In the genomic region with DNA sequence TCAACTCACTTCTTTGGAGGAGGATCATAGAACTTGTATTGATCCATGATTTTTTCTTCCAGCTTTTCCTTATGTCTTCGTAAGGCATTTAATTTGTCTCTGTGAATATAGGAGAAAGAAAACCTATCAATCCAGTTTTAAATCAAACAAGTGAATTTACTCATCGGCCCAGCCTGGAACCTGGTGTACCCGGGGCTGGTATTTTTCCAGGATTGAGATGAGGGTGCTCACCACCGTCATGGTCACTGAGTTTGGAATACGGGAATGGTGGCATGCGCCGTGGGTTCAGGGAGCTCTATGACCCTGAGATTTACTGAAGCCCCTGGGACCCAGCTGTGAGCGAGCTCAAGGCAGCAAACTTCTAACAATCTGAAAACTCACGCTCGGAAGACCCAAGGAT, we compare ENCODE assay signal across 29 cellular contexts. TPM values are rescaled to one million over a fixed set of nuclear protein-coding genes. Genes with fewer than 3 reads are reported as not detected.
A peak's percentile ranks its signal among the peaks of the same experiment; 100 is the strongest.
DNase-seq lines count a peak whose midpoint lies in the region; ATAC-seq and TF ChIP-seq lines count a peak whose summit lies in the region.
"Had no signal": no experiment of that assay in that cellular context is flagged by ENCODE, and none has a peak within 500 bp of the region (broad histone marks: within the 10 kb centered on the region; RNA-seq: fewer than 3 reads in every experiment).

No MANE protein-coding gene starts in this region.

- H3K27me3 Mint-ChIP-seq in T-helper 2 cell treated with Interferon-gamma antibody and Interleukin-4, amounts not matched to agents 5 μg/mL and 100 μg/mL, for 36 hours (ENCODE audit: low read depth) = no peaks in the 10 kb centered on the region
- no peaks in the 10 kb centered on the region for H3K27me3 Mint-ChIP-seq in activated CD8-positive, alpha-beta T cell treated with anti-CD3 and anti-CD28 coated beads, Interleukin-2, amount 10 ng/mL, durations not matched to agents 7 days and 5 days (ENCODE audit: low read depth)
- no peaks in the 10 kb centered on the region for H3K27me3 Mint-ChIP-seq in H9 (ENCODE audit: low read depth)
- H3K27me3 Mint-ChIP-seq: activated CD4-positive, alpha-beta memory T cell treated with anti-CD3 and anti-CD28 coated beads, Interleukin-2, amount 10 ng/mL, durations not matched to agents 7 days and 5 days; CD4-positive, CD25-positive, alpha-beta regulatory T cell had no signal

- H2BK5ac ChIP-seq in H9 (ENCODE audit: insufficient read length, low read length) = no peak overlapping the region

- H3K9me3 Mint-ChIP-seq in T-helper 2 cell treated with Interferon-gamma antibody and Interleukin-4, amounts not matched to agents 5 μg/mL and 100 μg/mL, for 36 hours = no peaks in the 10 kb centered on the region
- no peaks in the 10 kb centered on the region for H3K9me3 Mint-ChIP-seq in activated CD8-positive, alpha-beta T cell treated with anti-CD3 and anti-CD28 coated beads, Interleukin-2, amount 10 ng/mL, durations not matched to agents 7 days and 5 days (ENCODE audit: insufficient read depth)
- H3K9me3 Mint-ChIP-seq in H9 = no peaks in the 10 kb centered on the region
- H3K9me3 Mint-ChIP-seq: activated CD4-positive, alpha-beta memory T cell treated with anti-CD3 and anti-CD28 coated beads, Interleukin-2, amount 10 ng/mL, durations not matched to agents 7 days and 5 days had no signal

- no peak overlapping the region for H2BK12ac ChIP-seq in H9 (ENCODE audit: insufficient read length, low read depth, low read length)

- no peak overlapping the region for H3K14ac ChIP-seq in H9 (ENCODE audit: insufficient read depth, low read length)

- peak overlapping the region; percentile 8 for H3K27ac Mint-ChIP-seq in T-helper 2 cell treated with Interferon-gamma antibody and Interleukin-4, amounts not matched to agents 5 μg/mL and 100 μg/mL, for 36 hours
- H3K27ac Mint-ChIP-seq in activated CD8-positive, alpha-beta T cell treated with anti-CD3 and anti-CD28 coated beads, Interleukin-2, amount 10 ng/mL, durations not matched to agents 7 days and 5 days = peak overlapping the region; percentile 11
- peak overlapping the region in 1 of 3 experiments; percentile 49; a peak in 3 of 7 replicates for H3K27ac Mint-ChIP-seq in H9
- H3K27ac Mint-ChIP-seq: activated CD4-positive, alpha-beta memory T cell treated with anti-CD3 and anti-CD28 coated beads, Interleukin-2, amount 10 ng/mL, durations not matched to agents 7 days and 5 days had no signal

- no peaks in the 10 kb centered on the region for H4K20me1 ChIP-seq in osteoblast (ENCODE audit: insufficient read depth, low read length)
- H4K20me1 ChIP-seq in H9 (ENCODE audit: control insufficient read depth, insufficient read depth, insufficient read length) = peaks cover 2% of the 10 kb centered on the region

- no peak overlapping the region for H3K18ac ChIP-seq in H9 (ENCODE audit: insufficient read length, low read depth, low read length)

- POLR2A ChIA-PET in activated CD8-positive, alpha-beta T cell treated with anti-CD3 and anti-CD28 coated beads, Interleukin-2, amount 10 ng/mL, durations not matched to agents 7 days and 5 days (lab: Charles Lee) = interaction anchor here (0.7 kb wide), 1 partner anchor 126 kb away, joined by 4 read pairs; a partner anchor contains a TSS

- H3K79me2 ChIP-seq in osteoblast (ENCODE audit: insufficient read depth, low read length) (no peaks in the 10 kb centered on the region), H9 (ENCODE audit: insufficient read depth, low read length) (no peaks in the 10 kb centered on the region)

- H3K23me2 ChIP-seq in H9 (ENCODE audit: insufficient read length, low read depth, low read length, poor library complexity, severe bottlenecking) = no peaks in the 10 kb centered on the region

- no peak overlapping the region for H2BK20ac ChIP-seq in H9 (ENCODE audit: low read depth, low read length, poor library complexity, severe bottlenecking)

- DNase-seq in T-helper 2 cell treated with Interferon-gamma antibody and Interleukin-4, amounts not matched to agents 5 μg/mL and 100 μg/mL, for 36 hours (ENCODE audit: low spot score) = no peak
- DNase-seq in T-helper 2 cell (no peak), osteoblast (ENCODE audit: insufficient read length, low spot score, missing footprints) (peak; percentile 10), cerebellum (ENCODE audit: low spot score) (no peak), AG08395 (ENCODE audit: low spot score) (no peak), H9 (no peak)
- DNase-seq in activated CD8-positive, alpha-beta T cell treated with anti-CD3 and anti-CD28 coated beads, Interleukin-2, amount 10 ng/mL, durations not matched to agents 7 days and 5 days = no peak
- DNase-seq: activated CD4-positive, alpha-beta memory T cell treated with anti-CD3 and anti-CD28 coated beads, Interleukin-2, amount 10 ng/mL, durations not matched to agents 7 days and 5 days; activated naive CD4-positive, alpha-beta T cell; amygdala; brain microvascular endothelial cell; CD4-positive, CD25-positive, alpha-beta regulatory T cell; DMS 273 treated with DMSO at 0.1 percent for 48 hours; EL; foreskin fibroblast; GM23248; left ventricle myocardium inferior; NCI-H1436 treated with DMSO at 0.1 percent for 48 hours; NCI-H2107; NCI-H748 treated with DMSO at 0.1 percent for 48 hours; psoas muscle; SJCRH30; stimulated activated CD8-positive, alpha-beta memory T cell treated with anti-CD3 and anti-CD28 coated beads, Interleukin-4, amount 100 ng/mL, for 48 hours; SW 1271; trophoblast cell had no signal

- H3K4ac ChIP-seq in H9 (ENCODE audit: low read depth, low read length) = no peak overlapping the region

- H3K4me2 ChIP-seq in osteoblast (ENCODE audit: insufficient read depth, low read length) (no peak overlapping the region), H9 (ENCODE audit: insufficient read depth, insufficient read length, low read length) (no peak overlapping the region)

- TF ChIP-seq CTCF in C4-2B (conservative IDR thresholded peaks at IDR 0.05) (no peak), osteoblast (IDR thresholded peaks at IDR 0.05; ENCODE audit: extremely low read depth, low read depth, low read length) (no peak), H9 (conservative IDR thresholded peaks at IDR 0.05) (no peak)

- H2AFZ ChIP-seq in osteoblast (ENCODE audit: low read length) = no peak overlapping the region
- no peak overlapping the region for H2AFZ ChIP-seq in H9 (ENCODE audit: low read length)
- H2AFZ ChIP-seq: GM23248 had no signal

- H3K9ac ChIP-seq in H9 (ENCODE audit: extremely low read depth, insufficient read length, low read length) = no peak overlapping the region
- H3K9ac ChIP-seq: GM23248 had no signal

- no peak overlapping the region for H4K5ac ChIP-seq in H9 (ENCODE audit: insufficient read length, low read depth, low read length)

- H3K4me3 Mint-ChIP-seq in T-helper 2 cell treated with Interferon-gamma antibody and Interleukin-4, amounts not matched to agents 5 μg/mL and 100 μg/mL, for 36 hours = no peak overlapping the region
- H3K4me3 Mint-ChIP-seq in activated CD8-positive, alpha-beta T cell treated with anti-CD3 and anti-CD28 coated beads, Interleukin-2, amount 10 ng/mL, durations not matched to agents 7 days and 5 days = no peak overlapping the region
- no peak overlapping the region for H3K4me3 Mint-ChIP-seq in H9
- H3K4me3 Mint-ChIP-seq: activated CD4-positive, alpha-beta memory T cell treated with anti-CD3 and anti-CD28 coated beads, Interleukin-2, amount 10 ng/mL, durations not matched to agents 7 days and 5 days; CD4-positive, CD25-positive, alpha-beta regulatory T cell had no signal

- H3K36me3 ChIP-seq in osteoblast (ENCODE audit: insufficient read depth, low read length) = no peaks in the 10 kb centered on the region
- H3K36me3 ChIP-seq: brain microvascular endothelial cell, left ventricle myocardium inferior, SJCRH30 had no signal

- CTCF ChIA-PET in activated CD8-positive, alpha-beta T cell treated with anti-CD3 and anti-CD28 coated beads, Interleukin-2, amount 10 ng/mL, durations not matched to agents 7 days and 5 days (lab: Charles Lee) = interaction anchor here (1.0 to 3.1 kb wide), 6 partner anchors 14 to 119 kb away, joined by 3 to 20 read pairs (median 4); a partner anchor contains a TSS

- no peak overlapping the region for H4K91ac ChIP-seq in H9 (ENCODE audit: insufficient read length, low read depth, low read length)

- no peak overlapping the region for H4K8ac ChIP-seq in H9 (replicated peaks; ENCODE audit: insufficient read length, low read depth, low read length)

- H2AK5ac ChIP-seq in H9 (ENCODE audit: insufficient read length, low read length) = no peak overlapping the region

- H3K9me3 ChIP-seq in osteoblast (ENCODE audit: low read depth, low read length) (no peaks in the 10 kb centered on the region), H9 (ENCODE audit: control insufficient read depth, low read depth, low read length) (no peaks in the 10 kb centered on the region)
- H3K9me3 ChIP-seq: esophagus muscularis mucosa, left ventricle myocardium inferior, psoas muscle, SJCRH30 had no signal

- H3K4me3 ChIP-seq in osteoblast (ENCODE audit: insufficient read depth, low read length) = no peak overlapping the region
- H3K4me3 ChIP-seq: dorsolateral prefrontal cortex, esophagus muscularis mucosa, GM23248, left ventricle myocardium inferior, psoas muscle, SJCRH30 had no signal

- H3K79me1 ChIP-seq in H9 (ENCODE audit: insufficient read depth, low read depth, low read length, poor library complexity, severe bottlenecking) = no peaks in the 10 kb centered on the region

- H3K27ac ChIP-seq in C4-2B (peak overlapping the region; percentile 95), osteoblast (ENCODE audit: low read depth, low read length) (no peak overlapping the region), H9 (ENCODE audit: insufficient read length, low read depth, low read length) (no peak overlapping the region)
- H3K27ac ChIP-seq: brain microvascular endothelial cell, dorsolateral prefrontal cortex, esophagus muscularis mucosa, GM23248, left ventricle myocardium inferior, psoas muscle, SJCRH30 had no signal

- no CpG with 5 or more reads among the region's 10 CpGs for WGBS in H9 (ENCODE audit: extremely low coverage, insufficient read length, low lambda C conversion rate)

- ATAC-seq in activated CD8-positive, alpha-beta T cell treated with anti-CD3 and anti-CD28 coated beads, Interleukin-2, amount 10 ng/mL, durations not matched to agents 7 days and 5 days = no peak
- ATAC-seq: psoas muscle, sciatic nerve had no signal

- no peak overlapping the region for H2BK120ac ChIP-seq in H9 (ENCODE audit: low read depth, low read length, poor library complexity, severe bottlenecking)

- H3T11ph ChIP-seq in H9 (ENCODE audit: low read length) = no peak overlapping the region

- peaks cover 74% of the 10 kb centered on the region for H3K36me3 Mint-ChIP-seq in T-helper 2 cell treated with Interferon-gamma antibody and Interleukin-4, amounts not matched to agents 5 μg/mL and 100 μg/mL, for 36 hours (ENCODE audit: low read depth)
- H3K36me3 Mint-ChIP-seq in activated CD8-positive, alpha-beta T cell treated with anti-CD3 and anti-CD28 coated beads, Interleukin-2, amount 10 ng/mL, durations not matched to agents 7 days and 5 days (ENCODE audit: low read depth) = peaks cover 88% of the 10 kb centered on the region
- peaks cover 20 to 80% (median 36%) of the 10 kb centered on the region in 3 experiments; a peak in 6 of 7 replicates for H3K36me3 Mint-ChIP-seq in H9 (ENCODE audit: insufficient read depth in 1 of 3, low read depth in 3 of 3)

- no peak overlapping the region for H3K23ac ChIP-seq in H9 (ENCODE audit: insufficient read length, low read depth, low read length)

- H2BK15ac ChIP-seq in H9 (ENCODE audit: low read depth, low read length) = no peak overlapping the region

- no peak overlapping the region for H3K56ac ChIP-seq in H9 (ENCODE audit: insufficient read length, low read depth, low read length)

- peaks cover 7% of the 10 kb centered on the region for H3K4me1 Mint-ChIP-seq in T-helper 2 cell treated with Interferon-gamma antibody and Interleukin-4, amounts not matched to agents 5 μg/mL and 100 μg/mL, for 36 hours (ENCODE audit: low read depth)
- peaks cover 35% of the 10 kb centered on the region for H3K4me1 Mint-ChIP-seq in activated CD8-positive, alpha-beta T cell treated with anti-CD3 and anti-CD28 coated beads, Interleukin-2, amount 10 ng/mL, durations not matched to agents 7 days and 5 days (ENCODE audit: low read depth)
- H3K4me1 Mint-ChIP-seq in H9 = no peaks in the 10 kb centered on the region

- H3K4me1 ChIP-seq in osteoblast (ENCODE audit: insufficient read depth, low read length) = peaks cover 6% of the 10 kb centered on the region
- no peaks in the 10 kb centered on the region for H3K4me1 ChIP-seq in H9 (ENCODE audit: insufficient read depth, low read length)
- H3K4me1 ChIP-seq: esophagus muscularis mucosa, left ventricle myocardium inferior, psoas muscle, SJCRH30 had no signal

- no peaks in the 10 kb centered on the region for H3K27me3 ChIP-seq in osteoblast (ENCODE audit: insufficient read depth, low read length)
- no peaks in the 10 kb centered on the region for H3K27me3 ChIP-seq in H9 (ENCODE audit: insufficient read depth, low read length)
- H3K27me3 ChIP-seq: brain microvascular endothelial cell, dorsolateral prefrontal cortex, esophagus muscularis mucosa, SJCRH30 had no signal

RNA-seq across cellular contexts. Expression of a gene that starts 46.5 kb away (rescaled TPM):
- total RNA-seq in activated CD8-positive, alpha-beta T cell treated with anti-CD3 and anti-CD28 coated beads, Interleukin-2, amount 10 ng/mL, durations not matched to agents 7 days and 5 days = 10 to 100 TPM; 44.6 to 45.3 TPM
- 8.0 and 8.5 TPM in 2 replicates for total RNA-seq in osteoblast
- total RNA-seq in cerebellum = 5.8 TPM
- 0.07 and 0.33 TPM in 2 replicates for total RNA-seq in H9 (2021)
- total RNA-seq: SJCRH30 had no signal
